Comparison of ENCODE assay signal across 17 cellular contexts in genomic region chrX:41108684-41109205, GRCh38. TPM values are rescaled to one million over a fixed set of nuclear protein-coding genes. Genes with fewer than 3 reads are reported as not detected.
DNase-seq lines count a peak whose midpoint lies in the region; ATAC-seq and TF ChIP-seq lines count a peak whose summit lies in the region.
"Had no signal": no experiment of that assay in that cellular context is flagged by ENCODE, and none has a peak within 500 bp of the region (broad histone marks: within the 10 kb centered on the region; RNA-seq: fewer than 3 reads in every experiment).

No MANE protein-coding gene starts in this region.

- no peaks in the 10 kb centered on the region for H3K9me3 ChIP-seq in right cardiac atrium (ENCODE audit: control insufficient read depth, low read length)
- H3K9me3 ChIP-seq: lower lobe of right lung had no signal

- no peaks in the 10 kb centered on the region for H3K27me3 Mint-ChIP-seq in activated naive CD8-positive, alpha-beta T cell treated with anti-CD3 and anti-CD28 coated beads, Interleukin-2, amount 50 U/mL, for 24 hours
- H3K27me3 Mint-ChIP-seq in mesothelial cell of epicardium (ENCODE audit: low read depth): no peaks in the 10 kb centered on the region

- peaks cover 9% of the 10 kb centered on the region for H3K4me1 ChIP-seq in right cardiac atrium (ENCODE audit: control insufficient read depth, insufficient read depth, low read length)

- no peak overlapping the region for H3K4me3 Mint-ChIP-seq in activated naive CD8-positive, alpha-beta T cell treated with anti-CD3 and anti-CD28 coated beads, Interleukin-2, amount 50 U/mL, for 24 hours
- H3K4me3 Mint-ChIP-seq in mesothelial cell of epicardium: no peak overlapping the region
- H3K4me3 Mint-ChIP-seq: activated T-helper 1 cell treated with anti-CD3 and anti-CD28 coated beads, Interleukin-12 subunit alpha, Interleukin-12 subunit beta, Interleukin-2, Interleukin-4 antibody, amounts not matched to agents 30 ng/mL and 10 ng/mL and 1 ng/mL, durations not matched to agents 14 hours and 24 hours and 36 hours had no signal

- ATAC-seq in right cardiac atrium (no peak), GM21528 (IDR thresholded peaks at IDR 0.05; ENCODE audit: low FRiP score, unreplicated experiment) (no peak), GM18907 (IDR thresholded peaks at IDR 0.05; ENCODE audit: unreplicated experiment) (no peak)
- no peak for ATAC-seq in activated naive CD8-positive, alpha-beta T cell treated with anti-CD3 and anti-CD28 coated beads, Interleukin-2, amount 50 U/mL, for 24 hours
- ATAC-seq: lower lobe of right lung had no signal

- no peak for DNase-seq in right cardiac atrium
- DNase-seq in cardiac septum (ENCODE audit: low spot score): no peak
- DNase-seq in activated naive CD8-positive, alpha-beta T cell treated with anti-CD3 and anti-CD28 coated beads, Interleukin-2, amount 50 U/mL, for 24 hours: no peak
- DNase-seq in mesothelial cell of epicardium (ENCODE audit: low spot score in 2 of 2, unreplicated experiment in 2 of 2): no peak
- DNase-seq in GOT3 (lab: John Stamatoyannopoulos, UW): no peak
- DNase-seq in NCI-H1436 (lab: John Stamatoyannopoulos, UW): no peak
- DNase-seq: activated CD4-positive, alpha-beta T cell treated with anti-CD3 and anti-CD28 coated beads for 48 hours; HCEC 1CT; hippocampal formation; lower lobe of right lung; NCI-H1694; NCI-H526 treated with DMSO at 0.1 percent for 48 hours; small intestine; stomach had no signal

- H3K36me3 Mint-ChIP-seq in activated naive CD8-positive, alpha-beta T cell treated with anti-CD3 and anti-CD28 coated beads, Interleukin-2, amount 50 U/mL, for 24 hours (ENCODE audit: low read depth): peaks cover 6% of the 10 kb centered on the region
- H3K36me3 Mint-ChIP-seq in mesothelial cell of epicardium: peaks cover 9% of the 10 kb centered on the region

- TF ChIP-seq CTCF in mesothelial cell of epicardium (IDR thresholded peaks at IDR 0.05; ENCODE audit: unreplicated experiment): no peak

- H3K9me3 Mint-ChIP-seq in activated naive CD8-positive, alpha-beta T cell treated with anti-CD3 and anti-CD28 coated beads, Interleukin-2, amount 50 U/mL, for 24 hours: peaks cover 5% of the 10 kb centered on the region
- peaks cover 21% of the 10 kb centered on the region for H3K9me3 Mint-ChIP-seq in mesothelial cell of epicardium
- H3K9me3 Mint-ChIP-seq: activated T-helper 1 cell treated with anti-CD3 and anti-CD28 coated beads, Interleukin-12 subunit alpha, Interleukin-12 subunit beta, Interleukin-2, Interleukin-4 antibody, amounts not matched to agents 30 ng/mL and 10 ng/mL and 1 ng/mL, durations not matched to agents 14 hours and 24 hours and 36 hours had no signal

- WGBS in right cardiac atrium: 50% methylated on average over 4 of the region's 4 CpGs

- peak overlapping the region; percentile 27 for H3K27ac Mint-ChIP-seq in activated naive CD8-positive, alpha-beta T cell treated with anti-CD3 and anti-CD28 coated beads, Interleukin-2, amount 50 U/mL, for 24 hours
- peak overlapping the region; percentile 57 for H3K27ac Mint-ChIP-seq in mesothelial cell of epicardium
- H3K27ac Mint-ChIP-seq: activated T-helper 1 cell treated with anti-CD3 and anti-CD28 coated beads, Interleukin-12 subunit alpha, Interleukin-12 subunit beta, Interleukin-2, Interleukin-4 antibody, amounts not matched to agents 30 ng/mL and 10 ng/mL and 1 ng/mL, durations not matched to agents 14 hours and 24 hours and 36 hours had no signal

- peak overlapping the region; percentile 6 for H3K27ac ChIP-seq in right cardiac atrium (ENCODE audit: low read length)
- H3K27ac ChIP-seq: lower lobe of right lung, stomach had no signal

- H3K4me3 ChIP-seq in right cardiac atrium (ENCODE audit: low read length): no peak overlapping the region
- H3K4me3 ChIP-seq: lower lobe of right lung, stomach had no signal

- peaks cover 71% of the 10 kb centered on the region for H3K4me1 Mint-ChIP-seq in activated naive CD8-positive, alpha-beta T cell treated with anti-CD3 and anti-CD28 coated beads, Interleukin-2, amount 50 U/mL, for 24 hours
- peaks cover 27% of the 10 kb centered on the region for H3K4me1 Mint-ChIP-seq in mesothelial cell of epicardium

- H3K27me3 ChIP-seq in right cardiac atrium (ENCODE audit: control insufficient read depth, insufficient read depth): no peaks in the 10 kb centered on the region
- H3K27me3 ChIP-seq: stomach had no signal

- intact Hi-C loops in right cardiac atrium (cut with DNase I): no loop called here
- intact Hi-C loops in cardiac septum (cut with DNase I): no loop called here

RNA-seq across cellular contexts. Expression of gene USP9X, which starts 23.5 kb away (rescaled TPM):
- 10 to 100 TPM; 57.3 to 72.6 (median 62.3) TPM for total RNA-seq in right cardiac atrium
- polyA plus RNA-seq in right cardiac atrium: 13.3 TPM
- 80.9 TPM for total RNA-seq in cardiac septum
- 87.0 to 91.6 TPM (median 87.3 TPM) in 3 replicates for total RNA-seq in mesothelial cell of epicardium
